In the genomic region with DNA sequence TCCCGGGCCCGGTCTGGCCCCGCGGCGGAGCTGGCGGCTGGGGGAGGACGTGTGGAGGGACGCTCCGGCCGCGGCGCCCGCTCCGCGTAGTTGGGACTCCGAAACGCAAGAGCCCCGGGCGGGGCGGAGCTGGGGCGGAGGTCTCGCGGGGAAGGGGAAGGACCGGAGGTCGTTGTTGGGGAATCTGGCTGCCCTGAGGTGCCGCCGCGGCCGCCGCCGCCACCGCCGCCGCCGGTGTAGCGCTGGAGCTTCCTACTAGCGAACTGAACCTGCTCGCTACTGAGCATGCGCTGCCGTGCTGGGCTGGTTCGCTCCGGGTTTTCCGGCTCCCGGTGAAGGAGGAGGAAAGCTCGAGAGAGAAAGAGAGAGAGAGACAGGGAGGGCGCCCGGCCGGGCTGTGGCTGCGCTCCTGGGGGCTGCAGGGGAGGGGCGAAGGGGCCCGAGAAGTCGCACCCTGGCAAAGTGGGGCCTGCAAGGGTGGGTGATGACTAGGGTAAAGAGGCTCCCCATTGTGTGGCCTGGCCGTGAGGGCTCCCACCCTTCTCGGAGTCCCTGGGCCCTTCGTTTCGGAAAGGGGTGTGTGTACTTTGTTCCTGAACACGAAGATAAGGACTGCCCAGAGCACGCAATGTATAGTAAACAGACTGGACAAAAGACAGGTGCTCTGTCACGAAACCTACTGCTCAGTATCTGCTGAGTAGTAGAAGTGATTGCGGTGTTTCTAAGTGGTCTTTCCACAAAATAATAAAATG, we compare ENCODE assay signal across 1 cellular context.
TF ChIP-seq lines count a peak whose summit lies in the region.

SOS1 (minus strand) TSS at position 281 of the 752 bp plus-strand sequence. CDS start 629 bp downstream, outside the sequence.

TF ChIP-seq in K562, 482 proteins besides CTCF, POLR2A, EP300 and RAD21 (continued from another document and continues in another):
- TF ChIP-seq HOMEZ (CRISPR knock-in tag; IDR thresholded peaks at IDR 0.05) (no peak), JUND (IDR thresholded peaks at IDR 0.05; ENCODE audit: borderline replicate concordance, low read depth, low read length) (peak; percentile 7; the same call in 1 of the 2 replicates), JUND (tag; IDR thresholded peaks at IDR 0.05; ENCODE audit: borderline replicate concordance, low read depth, low read length) (no peak; the same call in 2 of the 3 replicates), ZFX (CRISPR knock-in tag; IDR thresholded peaks at IDR 0.05) (peak; percentile 90), STAG1 (CRISPR knock-in tag; IDR thresholded peaks at IDR 0.05; ENCODE audit: borderline replicate concordance) (no peak), ZMIZ1 (IDR thresholded peaks at IDR 0.05; ENCODE audit: low read depth in 2 of 2, low read length in 2 of 2) (peak in 1 of 2 experiments; percentile 58; a peak in 1 of 4 replicates), TRIM24 (IDR thresholded peaks at IDR 0.05) (peak in 1 of 2 experiments; percentile 52; a peak in 1 of 4 replicates), RUNX1 (IDR thresholded peaks at IDR 0.05; ENCODE audit: low read depth) (no peak), NFXL1 (CRISPR knock-in tag; IDR thresholded peaks at IDR 0.05) (no peak), HBP1 (CRISPR knock-in tag; IDR thresholded peaks at IDR 0.05) (0 out of 2 replicates have a peak, but pooled peaks have one; percentile 27), CBX2 (IDR thresholded peaks at IDR 0.05; ENCODE audit: insufficient read depth, low read length, poor library complexity, severe bottlenecking) (no peak), RB1 (IDR thresholded peaks at IDR 0.05; ENCODE audit: low read depth) (0 out of 2 replicates have a peak, but pooled peaks have one; percentile 41), STAT5B (CRISPR knock-in tag; IDR thresholded peaks at IDR 0.05) (no peak), PKNOX1 (IDR thresholded peaks at IDR 0.05) (0 out of 2 replicates have a peak, but pooled peaks have one; percentile 37), ZNF518B (CRISPR knock-in tag; IDR thresholded peaks at IDR 0.05) (no peak), SNIP1 (IDR thresholded peaks at IDR 0.05; ENCODE audit: low read depth) (no peak), ASH1L (IDR thresholded peaks at IDR 0.05; ENCODE audit: borderline replicate concordance, low read depth, partially characterized antibody) (no peak), POLR3G (IDR thresholded peaks at IDR 0.05; ENCODE audit: extremely low read depth, insufficient read length, insufficient replicate concordance) (no peak), SIN3A (IDR thresholded peaks at IDR 0.05; ENCODE audit: borderline replicate concordance in 2 of 2, control insufficient read depth in 1 of 2, low read depth in 2 of 2, low read length in 2 of 2) (peak in 1 of 2 experiments; percentile 61; a peak in 2 of 4 replicates), TAF9B (IDR thresholded peaks at IDR 0.05; ENCODE audit: partially characterized antibody) (peak; percentile 74), FUS (optimal IDR thresholded peaks at IDR 0.05; ENCODE audit: low read depth, low read length) (no peak), CCAR2 (IDR thresholded peaks at IDR 0.05; ENCODE audit: low read depth, low read length) (no peak), KDM4B (IDR thresholded peaks at IDR 0.05; ENCODE audit: borderline replicate concordance in 2 of 2, low read depth in 1 of 2) (peak in 1 of 2 experiments; percentile 70; a peak in 1 of 4 replicates), TAF7 (tag; IDR thresholded peaks at IDR 0.05) (peak; percentile 74), MTA2 (IDR thresholded peaks at IDR 0.05; ENCODE audit: low read depth) (no peak), ZNF217 (CRISPR knock-in tag; IDR thresholded peaks at IDR 0.05) (no peak), MEIS2 (IDR thresholded peaks at IDR 0.05; ENCODE audit: partially characterized antibody) (peak; percentile 63), ZNF444 (CRISPR knock-in tag; IDR thresholded peaks at IDR 0.05) (0 out of 2 replicates have a peak, but pooled peaks have one; percentile 13), NR4A1 (CRISPR knock-in tag; IDR thresholded peaks at IDR 0.05) (no peak), NR4A1 (tag; IDR thresholded peaks at IDR 0.05) (peak; percentile 48; the same call in 1 of the 2 replicates), WHSC1 (IDR thresholded peaks at IDR 0.05; ENCODE audit: low read length) (no peak), HIVEP1 (CRISPR knock-in tag; IDR thresholded peaks at IDR 0.05) (no peak), SP2 (IDR thresholded peaks at IDR 0.05; ENCODE audit: extremely low read depth, low read depth, low read length, poor library complexity, severe bottlenecking) (no peak), ZEB2 (IDR thresholded peaks at IDR 0.05) (peak; percentile 94)
- TF ChIP-seq, protein P1, sequence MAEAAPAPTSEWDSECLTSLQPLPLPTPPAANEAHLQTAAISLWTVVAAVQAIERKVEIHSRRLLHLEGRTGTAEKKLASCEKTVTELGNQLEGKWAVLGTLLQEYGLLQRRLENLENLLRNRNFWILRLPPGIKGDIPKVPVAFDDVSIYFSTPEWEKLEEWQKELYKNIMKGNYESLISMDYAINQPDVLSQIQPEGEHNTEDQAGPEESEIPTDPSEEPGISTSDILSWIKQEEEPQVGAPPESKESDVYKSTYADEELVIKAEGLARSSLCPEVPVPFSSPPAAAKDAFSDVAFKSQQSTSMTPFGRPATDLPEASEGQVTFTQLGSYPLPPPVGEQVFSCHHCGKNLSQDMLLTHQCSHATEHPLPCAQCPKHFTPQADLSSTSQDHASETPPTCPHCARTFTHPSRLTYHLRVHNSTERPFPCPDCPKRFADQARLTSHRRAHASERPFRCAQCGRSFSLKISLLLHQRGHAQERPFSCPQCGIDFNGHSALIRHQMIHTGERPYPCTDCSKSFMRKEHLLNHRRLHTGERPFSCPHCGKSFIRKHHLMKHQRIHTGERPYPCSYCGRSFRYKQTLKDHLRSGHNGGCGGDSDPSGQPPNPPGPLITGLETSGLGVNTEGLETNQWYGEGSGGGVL (CRISPR knock-in tag; IDR thresholded peaks at IDR 0.05) = no peak
- TF ChIP-seq, protein P2, sequence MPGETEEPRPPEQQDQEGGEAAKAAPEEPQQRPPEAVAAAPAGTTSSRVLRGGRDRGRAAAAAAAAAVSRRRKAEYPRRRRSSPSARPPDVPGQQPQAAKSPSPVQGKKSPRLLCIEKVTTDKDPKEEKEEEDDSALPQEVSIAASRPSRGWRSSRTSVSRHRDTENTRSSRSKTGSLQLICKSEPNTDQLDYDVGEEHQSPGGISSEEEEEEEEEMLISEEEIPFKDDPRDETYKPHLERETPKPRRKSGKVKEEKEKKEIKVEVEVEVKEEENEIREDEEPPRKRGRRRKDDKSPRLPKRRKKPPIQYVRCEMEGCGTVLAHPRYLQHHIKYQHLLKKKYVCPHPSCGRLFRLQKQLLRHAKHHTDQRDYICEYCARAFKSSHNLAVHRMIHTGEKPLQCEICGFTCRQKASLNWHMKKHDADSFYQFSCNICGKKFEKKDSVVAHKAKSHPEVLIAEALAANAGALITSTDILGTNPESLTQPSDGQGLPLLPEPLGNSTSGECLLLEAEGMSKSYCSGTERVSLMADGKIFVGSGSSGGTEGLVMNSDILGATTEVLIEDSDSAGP (CRISPR knock-in tag; IDR thresholded peaks at IDR 0.05) = no peak; the same call in 1 of the 2 replicates
- TF ChIP-seq, protein P3, sequence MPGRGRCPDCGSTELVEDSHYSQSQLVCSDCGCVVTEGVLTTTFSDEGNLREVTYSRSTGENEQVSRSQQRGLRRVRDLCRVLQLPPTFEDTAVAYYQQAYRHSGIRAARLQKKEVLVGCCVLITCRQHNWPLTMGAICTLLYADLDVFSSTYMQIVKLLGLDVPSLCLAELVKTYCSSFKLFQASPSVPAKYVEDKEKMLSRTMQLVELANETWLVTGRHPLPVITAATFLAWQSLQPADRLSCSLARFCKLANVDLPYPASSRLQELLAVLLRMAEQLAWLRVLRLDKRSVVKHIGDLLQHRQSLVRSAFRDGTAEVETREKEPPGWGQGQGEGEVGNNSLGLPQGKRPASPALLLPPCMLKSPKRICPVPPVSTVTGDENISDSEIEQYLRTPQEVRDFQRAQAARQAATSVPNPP (IDR thresholded peaks at IDR 0.05; ENCODE audit: borderline replicate concordance, insufficient read depth, insufficient read length) = no peak
